Comparison of ENCODE assay signal across 18 cellular contexts in genomic region chr4:99463566-99463965, GRCh38. TPM values are rescaled to one million over a fixed set of nuclear protein-coding genes. Genes with fewer than 3 reads are reported as not detected.
DNase-seq lines count a peak whose midpoint lies in the region; ATAC-seq, FAIRE-seq and TF ChIP-seq lines count a peak whose summit lies in the region.
"Had no signal": no experiment of that assay in that cellular context is flagged by ENCODE, and none has a peak within 500 bp of the region (broad histone marks: within the 10 kb centered on the region; RNA-seq: fewer than 3 reads in every experiment).

No MANE protein-coding gene starts in this region.

- H3K9ac ChIP-seq in keratinocyte (ENCODE audit: control insufficient read depth, extremely low read depth, insufficient read depth, low read length) = no peak overlapping the region
- H3K9ac ChIP-seq: GM23248 had no signal

- no peak for ATAC-seq in GM18502 (IDR thresholded peaks at IDR 0.05; ENCODE audit: poor library complexity, unreplicated experiment)
- no peak for ATAC-seq in mucosa of descending colon

- FAIRE-seq in GM18507 (lab: Jason Lieb, UNC) = peak; percentile 33
- peak; percentile 9 for FAIRE-seq in keratinocyte (lab: Jason Lieb, UNC)
- FAIRE-seq in RCC 7860 (lab: Jason Lieb, UNC) = no peak

- no peaks in the 10 kb centered on the region for H4K20me1 ChIP-seq in keratinocyte (ENCODE audit: control insufficient read depth, extremely low read depth, insufficient read depth, low read length)

- H3K4me3 ChIP-seq in ACC112 (ENCODE audit: low read depth, low read length) (no peak overlapping the region), keratinocyte (ENCODE audit: control insufficient read depth in 2 of 3, extremely low read depth in 1 of 3, insufficient read depth in 2 of 3, low read depth in 1 of 3, low read length in 3 of 3) (no peak overlapping the region), mucosa of descending colon (no peak overlapping the region)
- H3K4me3 ChIP-seq: GM23248 had no signal

- DNase-seq in GM18507 (ENCODE audit: extremely low spot score, insufficient read length, low read depth) (no peak), SK-MEL-5 (ENCODE audit: low read depth, low spot score) (peak; percentile 48), keratinocyte (ENCODE audit: low read depth, low spot score) (no peak), cerebellar nuclear complex (lab: John Stamatoyannopoulos, UW) (no peak), RCC 7860 (ENCODE audit: low spot score) (no peak), mucosa of descending colon (no peak)
- DNase-seq: 8988T, DMS79, GF-D8 had no signal

- H2AFZ ChIP-seq in ACC112 (ENCODE audit: low read length, unreplicated experiment) (peak overlapping the region; percentile 18), keratinocyte (ENCODE audit: control insufficient read depth, low read length) (no peak overlapping the region)
- H2AFZ ChIP-seq: GM23248 had no signal

- in situ Hi-C loops in SK-MEL-5 (cut with HindIII; ENCODE audit: low pct_unique_long_range_greater_than_20kb, low sequenced_read_pairs) = no loop called here

- H3K36me3 ChIP-seq in ACC112 (ENCODE audit: insufficient read depth, low read length) (no peaks in the 10 kb centered on the region), keratinocyte (ENCODE audit: control insufficient read depth in 2 of 2, extremely low read depth in 1 of 2, insufficient read depth in 2 of 2, low read length in 2 of 2) (no peaks in the 10 kb centered on the region), mucosa of descending colon (ENCODE audit: low read depth) (no peaks in the 10 kb centered on the region)
- H3K36me3 ChIP-seq: BE2C had no signal

- H3K27ac ChIP-seq in ACC112 (ENCODE audit: low read depth, low read length) (no peak overlapping the region), keratinocyte (ENCODE audit: control insufficient read depth, insufficient read depth, low read length) (no peak overlapping the region)
- H3K27ac ChIP-seq: GM23248, HL-60 had no signal

- H3K4me2 ChIP-seq in keratinocyte (ENCODE audit: control insufficient read depth, extremely low read depth, insufficient read depth, low read depth, low read length) = no peak overlapping the region

- no peaks in the 10 kb centered on the region for H3K9me1 ChIP-seq in keratinocyte (ENCODE audit: control insufficient read depth, extremely low read depth, insufficient read depth, low read length)

- H3K9me3 ChIP-seq in keratinocyte (ENCODE audit: control insufficient read depth, low read depth, low read length) (no peaks in the 10 kb centered on the region), mucosa of descending colon (no peaks in the 10 kb centered on the region)
- H3K9me3 ChIP-seq: BE2C had no signal

- no peaks in the 10 kb centered on the region for H3K4me1 ChIP-seq in ACC112 (ENCODE audit: control insufficient read depth, insufficient read depth, low read length, unreplicated experiment)
- peaks cover 12% of the 10 kb centered on the region for H3K4me1 ChIP-seq in keratinocyte (ENCODE audit: control insufficient read depth, extremely low read depth, insufficient read depth, low read length)
- no peaks in the 10 kb centered on the region for H3K4me1 ChIP-seq in mucosa of descending colon (ENCODE audit: low read depth)
- H3K4me1 ChIP-seq: BE2C had no signal

- intact Hi-C loops in mucosa of descending colon (cut with DNase I, micrococcal nuclease) = no loop called here

- TF ChIP-seq CTCF in keratinocyte (optimal IDR thresholded peaks at IDR 0.05 in 1 of 3, IDR thresholded peaks at IDR 0.05 in 1 of 3, conservative IDR thresholded peaks at IDR 0.05 in 1 of 3; ENCODE audit: extremely low read depth in 1 of 3, insufficient read depth in 2 of 3, low read length in 3 of 3) (no peak), mucosa of descending colon (IDR thresholded peaks at IDR 0.05) (no peak)

- dilution Hi-C loops in keratinocyte (cut with MboI; ENCODE audit: extremely low pct_ligation_motif_present, low sequenced_read_pairs) = no loop called here

- H3K79me2 ChIP-seq in ACC112 (ENCODE audit: control insufficient read depth, insufficient read depth, low read length, unreplicated experiment) = no peaks in the 10 kb centered on the region
- no peaks in the 10 kb centered on the region for H3K79me2 ChIP-seq in keratinocyte (ENCODE audit: control insufficient read depth, insufficient read depth, low read length)

- H3K27me3 ChIP-seq in ACC112 (ENCODE audit: insufficient read depth, low read length) (peaks cover 22% of the 10 kb centered on the region), keratinocyte (ENCODE audit: control insufficient read depth, extremely low read depth, insufficient read depth, low read length) (no peaks in the 10 kb centered on the region)

RNA-seq across cellular contexts. Expression of gene ADH7, which starts 28.4 kb away (rescaled TPM):
- total RNA-seq in SK-MEL-5 (2014; rRNA removed; shearing (Covaris generic)) = not detected in 2 replicates
- not detected in 2 replicates for polyA plus RNA-seq in SK-MEL-5 (2015; cell fraction: cytosol; rRNA removed)
- not detected in 2 replicates for polyA plus RNA-seq in SK-MEL-5 (2015; cell fraction: nucleus; rRNA removed)
- polyA plus RNA-seq in keratinocyte = 0.16 to 2.2 TPM (median 0.56 TPM) in 3 replicates
- polyA plus RNA-seq in keratinocyte (2011; ENCODE audit: low read depth) = 1.3 TPM
- 0.19 and 0.32 TPM in 2 replicates for polyA plus RNA-seq in keratinocyte (2011; cell fraction: cytosol; rRNA removed)
- 0.51 and 0.85 TPM in 2 replicates for polyA plus RNA-seq in keratinocyte (2011; cell fraction: nucleus; rRNA removed)
- 0.06 and 0.93 TPM in 2 replicates for polyA plus RNA-seq in keratinocyte (2012; ENCODE audit: low replicate concordance)
- 1.6 TPM in 1 of 3 replicates, not detected in the others for polyA minus RNA-seq in keratinocyte
- polyA minus RNA-seq in keratinocyte (2011; cell fraction: cytosol; rRNA and poly(A)+ RNA removed) = not detected
- 0.78 TPM in 1 of 2 replicates, not detected in the other for polyA minus RNA-seq in keratinocyte (2011; cell fraction: nucleus; rRNA and poly(A)+ RNA removed)
- not detected for total RNA-seq in mucosa of descending colon
- total RNA-seq: A673; CD4-positive, alpha-beta T cell; Daoy; GM23248; HT1080 had no signal
- polyA plus RNA-seq: GM23248 had no signal

RNA-seq across cellular contexts. Expression of gene C4orf17, which starts 47.3 kb away (rescaled TPM):
- not detected in 2 replicates for total RNA-seq in SK-MEL-5 (2014; rRNA removed; shearing (Covaris generic))
- not detected in 2 replicates for polyA plus RNA-seq in SK-MEL-5 (2015; cell fraction: cytosol; rRNA removed)
- polyA plus RNA-seq in SK-MEL-5 (2015; cell fraction: nucleus; rRNA removed) = not detected in 2 replicates
- not detected in 3 replicates for polyA plus RNA-seq in keratinocyte
- polyA plus RNA-seq in keratinocyte (2011; ENCODE audit: low read depth) = not detected
- polyA plus RNA-seq in keratinocyte (2011; cell fraction: cytosol; rRNA removed) = not detected in 2 replicates
- polyA plus RNA-seq in keratinocyte (2011; cell fraction: nucleus; rRNA removed) = not detected in 2 replicates
- polyA plus RNA-seq in keratinocyte (2012; ENCODE audit: low replicate concordance) = not detected in 2 replicates
- not detected in 3 replicates for polyA minus RNA-seq in keratinocyte
- not detected for polyA minus RNA-seq in keratinocyte (2011; cell fraction: cytosol; rRNA and poly(A)+ RNA removed)
- not detected in 2 replicates for polyA minus RNA-seq in keratinocyte (2011; cell fraction: nucleus; rRNA and poly(A)+ RNA removed)
- total RNA-seq in mucosa of descending colon = not detected
- total RNA-seq: A673; CD4-positive, alpha-beta T cell; Daoy; GM23248; HT1080 had no signal
- polyA plus RNA-seq: GM23248 had no signal
